Comparison of ENCODE assay signal across 8 cellular contexts in the genomic region with DNA sequence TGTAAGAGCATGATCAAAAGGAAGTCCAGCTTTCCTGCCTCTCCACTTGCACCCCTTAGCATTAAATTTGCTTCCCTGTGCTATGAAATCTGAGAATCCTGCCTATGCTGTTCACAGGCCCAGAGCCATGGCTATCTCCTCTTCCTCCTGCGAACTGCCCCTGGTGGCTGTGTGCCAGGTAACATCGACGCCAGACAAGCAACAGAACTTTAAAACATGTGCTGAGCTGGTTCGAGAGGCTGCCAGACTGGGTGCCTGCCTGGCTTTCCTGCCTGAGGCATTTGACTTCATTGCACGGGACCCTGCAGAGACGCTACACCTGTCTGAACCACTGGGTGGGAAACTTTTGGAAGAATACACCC. TPM values are rescaled to one million over a fixed set of nuclear protein-coding genes. Genes with fewer than 3 reads are reported as not detected.
A peak's percentile ranks its signal among the peaks of the same experiment; 100 is the strongest.
DNase-seq lines count a peak whose midpoint lies in the region; ATAC-seq lines count a peak whose summit lies in the region.

No MANE protein-coding gene starts in this region.

- no peak for DNase-seq in activated T-cell treated with anti-CD3 and anti-CD28 coated beads, Interleukin-2, amount 50 U/mL, for 4 hours
- DNase-seq in activated T-cell treated with anti-CD3 and anti-CD28 coated beads for 4 hours = no peak
- DNase-seq in immature natural killer cell = no peak
- DNase-seq in NCI-H748 treated with DMSO at 0.1 percent for 48 hours (lab: John Stamatoyannopoulos, UW) = no peak

- WGBS in adipose tissue, 3 donors = 12 to 35% (median 32%) methylated on average over 6 of the region's 6 CpGs

- peaks cover 42% of the 10 kb centered on the region for H3K36me3 Mint-ChIP-seq in activated T-cell treated with anti-CD3 and anti-CD28 coated beads, Interleukin-2, amount 50 U/mL, for 4 hours (ENCODE audit: insufficient read depth)
- H3K36me3 Mint-ChIP-seq in immature natural killer cell = peaks cover 0 to 22% (median 16%) of the 10 kb centered on the region in 3 donors
- peaks cover 63% of the 10 kb centered on the region for H3K36me3 Mint-ChIP-seq in stimulated activated naive CD8-positive, alpha-beta T cell treated with anti-CD3 and anti-CD28 coated beads, Interleukin-15, Interleukin-2, amounts not matched to agents 100 ng/mL and 50 ng/mL, for 24 hours (ENCODE audit: low read depth)

- H3K4me3 Mint-ChIP-seq in activated T-cell treated with anti-CD3 and anti-CD28 coated beads, Interleukin-2, amount 50 U/mL, for 4 hours = peak overlapping the region; percentile 95
- H3K4me3 Mint-ChIP-seq in immature natural killer cell = peak overlapping the region; percentile 93 to 97 (median 94)
- peak overlapping the region; percentile 97 for H3K4me3 Mint-ChIP-seq in stimulated activated naive CD8-positive, alpha-beta T cell treated with anti-CD3 and anti-CD28 coated beads, Interleukin-15, Interleukin-2, amounts not matched to agents 100 ng/mL and 50 ng/mL, for 24 hours

- peak overlapping the region; percentile 48 for H3K27ac ChIP-seq in adipose tissue (ENCODE audit: low read depth, low read length)

- H3K4me1 Mint-ChIP-seq in activated T-cell treated with anti-CD3 and anti-CD28 coated beads, Interleukin-2, amount 50 U/mL, for 4 hours (ENCODE audit: low read depth) = peaks cover 58% of the 10 kb centered on the region
- peaks cover 54 to 57% of the 10 kb centered on the region in 2 donors for H3K4me1 Mint-ChIP-seq in immature natural killer cell
- H3K4me1 Mint-ChIP-seq in stimulated activated naive CD8-positive, alpha-beta T cell treated with anti-CD3 and anti-CD28 coated beads, Interleukin-15, Interleukin-2, amounts not matched to agents 100 ng/mL and 50 ng/mL, for 24 hours (ENCODE audit: low read depth) = peaks cover 76% of the 10 kb centered on the region

- H3K27ac Mint-ChIP-seq in immature natural killer cell = peak overlapping the region; percentile 92 to 99 (median 98)
- H3K27ac Mint-ChIP-seq in stimulated activated naive CD8-positive, alpha-beta T cell treated with anti-CD3 and anti-CD28 coated beads, Interleukin-15, Interleukin-2, amounts not matched to agents 100 ng/mL and 50 ng/mL, for 24 hours = peak overlapping the region; percentile 95

- H3K27me3 Mint-ChIP-seq in activated T-cell treated with anti-CD3 and anti-CD28 coated beads, Interleukin-2, amount 50 U/mL, for 4 hours (ENCODE audit: low read depth) = no peaks in the 10 kb centered on the region
- H3K27me3 Mint-ChIP-seq in immature natural killer cell (ENCODE audit: low read depth in 3 of 3) = peaks cover 0 to 6% (median 2%) of the 10 kb centered on the region in 3 donors
- H3K27me3 Mint-ChIP-seq in stimulated activated naive CD8-positive, alpha-beta T cell treated with anti-CD3 and anti-CD28 coated beads, Interleukin-15, Interleukin-2, amounts not matched to agents 100 ng/mL and 50 ng/mL, for 24 hours = no peaks in the 10 kb centered on the region

- H3K9me3 Mint-ChIP-seq in activated T-cell treated with anti-CD3 and anti-CD28 coated beads, Interleukin-2, amount 50 U/mL, for 4 hours = no peaks in the 10 kb centered on the region
- H3K9me3 Mint-ChIP-seq in immature natural killer cell = no peaks in the 10 kb centered on the region
- H3K9me3 Mint-ChIP-seq in stimulated activated naive CD8-positive, alpha-beta T cell treated with anti-CD3 and anti-CD28 coated beads, Interleukin-15, Interleukin-2, amounts not matched to agents 100 ng/mL and 50 ng/mL, for 24 hours = no peaks in the 10 kb centered on the region

- ATAC-seq in activated T-cell treated with anti-CD3 and anti-CD28 coated beads, Interleukin-2, amount 50 U/mL, for 4 hours = no peak
- ATAC-seq in GM19351 (IDR thresholded peaks at IDR 0.05; ENCODE audit: unreplicated experiment) (no peak), HG03354 (IDR thresholded peaks at IDR 0.05; ENCODE audit: poor library complexity, severe bottlenecking, unreplicated experiment) (no peak)

RNA-seq across cellular contexts. Expression of a gene that starts 1.1 kb away (rescaled TPM):
- total RNA-seq in activated T-cell treated with anti-CD3 and anti-CD28 coated beads, Interleukin-2, amount 50 U/mL, for 4 hours = 10 to 100 TPM; 41.4 to 51.8 (median 42.2) TPM
- polyA plus RNA-seq in adipose tissue (10 to 100 TPM; 23.7 to 48.1 (median 41.2) TPM), immature natural killer cell (10 to 100 TPM; 17.3 to 21.9 (median 18.2) TPM)

RNA-seq across cellular contexts. Expression of a gene that starts 1.2 kb away (rescaled TPM):
- 100 to 1,000 TPM; 231 to 238 (median 235) TPM for total RNA-seq in activated T-cell treated with anti-CD3 and anti-CD28 coated beads, Interleukin-2, amount 50 U/mL, for 4 hours
- polyA plus RNA-seq in adipose tissue (100 to 1,000 TPM in 2 of 3 donors, 10 to 100 TPM in 1; 53.0 to 201 (median 139) TPM), immature natural killer cell (10 to 100 TPM; 63.4 to 84.4 (median 83.0) TPM)

RNA-seq across cellular contexts. Expression of a gene that starts 13.5 kb away (rescaled TPM):
- 10 to 100 TPM; 50.7 to 56.7 (median 51.2) TPM for total RNA-seq in activated T-cell treated with anti-CD3 and anti-CD28 coated beads, Interleukin-2, amount 50 U/mL, for 4 hours
- 10 to 100 TPM; 17.4 to 46.3 (median 29.7) TPM for polyA plus RNA-seq in adipose tissue
- 10 to 100 TPM; 27.5 to 43.8 (median 42.2) TPM for polyA plus RNA-seq in immature natural killer cell

RNA-seq across cellular contexts. Expression of a gene that starts 20.8 kb away (rescaled TPM):
- total RNA-seq in activated T-cell treated with anti-CD3 and anti-CD28 coated beads, Interleukin-2, amount 50 U/mL, for 4 hours = under 1 TPM in 1 of 3 donors, not detected in 2; 0.43 TPM
- polyA plus RNA-seq in adipose tissue (1 to 10 TPM; 1.2 to 9.0 (median 1.5) TPM), immature natural killer cell (under 1 TPM in 1 of 3 donors, not detected in 2; 0.59 TPM)

RNA-seq across cellular contexts. Expression of a gene that starts 29.6 kb away (rescaled TPM):
- under 1 TPM in 1 of 3 donors, not detected in 2; 0.08 TPM for total RNA-seq in activated T-cell treated with anti-CD3 and anti-CD28 coated beads, Interleukin-2, amount 50 U/mL, for 4 hours
- polyA plus RNA-seq in adipose tissue = 1 to 10 TPM in 1 of 3 donors, under 1 TPM in 1, not detected in 1; 0.52 to 3.3 TPM
- not detected for polyA plus RNA-seq in immature natural killer cell
